31 cellular contexts compared by ENCODE assay signal in genomic region chr2:45257820-45258219, GRCh38.
DNase-seq lines count a peak whose midpoint lies in the region; TF ChIP-seq lines count a peak whose summit lies in the region.
"Had no signal": no experiment of that assay in that cellular context is flagged by ENCODE, and none has a peak within 500 bp of the region (broad histone marks: within the 10 kb centered on the region; RNA-seq: fewer than 3 reads in every experiment).

No MANE protein-coding gene starts in this region.

- H3K4me3 Mint-ChIP-seq in glutamatergic neuron (ENCODE audit: unreplicated experiment) (peak overlapping the region; percentile 46), osteocyte (ENCODE audit: unreplicated experiment) (no peak overlapping the region)
- H3K4me3 Mint-ChIP-seq: activated CD4-positive, alpha-beta memory T cell treated with anti-CD3 and anti-CD28 coated beads for 36 hours; activated naive CD8-positive, alpha-beta T cell treated with anti-CD3 and anti-CD28 coated beads, Interleukin-2, amount 50 U/mL, for 24 hours; activated T-cell treated with anti-CD3 and anti-CD28 coated beads, Interleukin-2, amount 50 U/mL, for 72 hours; endodermal cell; T-helper 1 cell treated with Interleukin-12 subunit alpha and Interleukin-12 subunit beta and Interleukin-4 antibody, amounts not matched to agents 30 μg/mL and 1 μg/mL, for 36 hours had no signal

- H3K27me3 Mint-ChIP-seq in glutamatergic neuron (ENCODE audit: unreplicated experiment) (peaks cover 3% of the 10 kb centered on the region), osteocyte (ENCODE audit: unreplicated experiment) (no peaks in the 10 kb centered on the region)

- no peak overlapping the region for H3K4me3 ChIP-seq in NT2/D1 (ENCODE audit: insufficient read length, low read depth)
- H3K4me3 ChIP-seq in breast epithelium: no peak overlapping the region
- H3K4me3 ChIP-seq: esophagus squamous epithelium, heart left ventricle, lower lobe of right lung, PC-9, right atrium auricular region had no signal

- TF ChIP-seq POLR2A in breast epithelium (IDR thresholded peaks at IDR 0.05): no peak

- H3K27ac ChIP-seq in C4-2B (peak overlapping the region; percentile 68), breast epithelium (no peak overlapping the region)
- H3K27ac ChIP-seq: esophagus squamous epithelium, foreskin keratinocyte, HL-60, lower lobe of right lung, parathyroid adenoma, PC-9 had no signal

- H3K36me3 ChIP-seq in NT2/D1 (ENCODE audit: insufficient read depth, insufficient read length, low read length): no peaks in the 10 kb centered on the region
- H3K36me3 ChIP-seq in breast epithelium: no peaks in the 10 kb centered on the region
- H3K36me3 ChIP-seq: esophagus squamous epithelium, heart left ventricle, lower lobe of right lung, right atrium auricular region had no signal

- intact Hi-C loops in breast epithelium (cut with DNase I; ENCODE audit: low total_unique reads) (no loop called here), posterior vena cava (cut with DNase I) (no loop called here)

- no peaks in the 10 kb centered on the region for H3K27me3 ChIP-seq in NT2/D1 (ENCODE audit: insufficient read depth, insufficient read length)
- H3K27me3 ChIP-seq in breast epithelium: no peaks in the 10 kb centered on the region
- H3K27me3 ChIP-seq: heart left ventricle, right atrium auricular region had no signal

- H3K4me1 Mint-ChIP-seq in glutamatergic neuron (ENCODE audit: low read depth, unreplicated experiment): peaks cover 48% of the 10 kb centered on the region
- H3K4me1 Mint-ChIP-seq in osteocyte (ENCODE audit: unreplicated experiment): peaks cover 90% of the 10 kb centered on the region

- no peak for DNase-seq in NT2/D1 (ENCODE audit: low read depth, low spot score)
- no peak for DNase-seq in glutamatergic neuron
- no peak for DNase-seq in osteocyte (ENCODE audit: extremely low spot score, unreplicated experiment)
- DNase-seq in NCI-H2227 (lab: John Stamatoyannopoulos, UW; ENCODE audit: unreplicated experiment): no peak
- DNase-seq in breast epithelium (ENCODE audit: low spot score in 2 of 2): no peak
- no peak for DNase-seq in NK-92 (lab: John Stamatoyannopoulos, UW; ENCODE audit: unreplicated experiment)
- DNase-seq in posterior vena cava (ENCODE audit: low spot score): no peak
- DNase-seq: activated CD4-positive, alpha-beta memory T cell treated with anti-CD3 and anti-CD28 coated beads for 36 hours; activated naive CD4-positive, alpha-beta T cell; activated naive CD8-positive, alpha-beta T cell treated with anti-CD3 and anti-CD28 coated beads, Interleukin-2, amount 50 U/mL, for 24 hours; activated T-cell treated with anti-CD3 and anti-CD28 coated beads, Interleukin-2, amount 50 U/mL, for 72 hours; dermis blood vessel endothelial cell; DMS79; esophagus squamous epithelium; foreskin keratinocyte; HCEC 1CT; heart left ventricle; kidney glomerular epithelial cell; lower lobe of right lung; NCI-H1694; NCI-H446; PC-9; stimulated activated CD4-positive, alpha-beta T cell treated with anti-CD3 and anti-CD28 coated beads, Interleukin-12 subunit alpha, Interleukin-12 subunit beta, amount 100 ng/mL, for 4 hours; stimulated activated CD4-positive, alpha-beta T cell treated with anti-CD3 and anti-CD28 coated beads, Interleukin-4, amount 100 ng/mL, for 24 hours; trophoblast cell had no signal

- no peaks in the 10 kb centered on the region for H3K9me3 ChIP-seq in NT2/D1 (ENCODE audit: insufficient read depth, low read length)
- H3K9me3 ChIP-seq in breast epithelium: no peaks in the 10 kb centered on the region
- H3K9me3 ChIP-seq: esophagus squamous epithelium, heart left ventricle, lower lobe of right lung, right atrium auricular region had no signal

- H3K27ac Mint-ChIP-seq in glutamatergic neuron (ENCODE audit: unreplicated experiment): peak overlapping the region; percentile 70
- peak overlapping the region; percentile 92 for H3K27ac Mint-ChIP-seq in osteocyte (ENCODE audit: unreplicated experiment)
- H3K27ac Mint-ChIP-seq: activated CD4-positive, alpha-beta memory T cell treated with anti-CD3 and anti-CD28 coated beads for 36 hours; activated naive CD8-positive, alpha-beta T cell treated with anti-CD3 and anti-CD28 coated beads, Interleukin-2, amount 50 U/mL, for 24 hours; activated T-cell treated with anti-CD3 and anti-CD28 coated beads, Interleukin-2, amount 50 U/mL, for 72 hours; endodermal cell; T-helper 1 cell treated with Interleukin-12 subunit alpha and Interleukin-12 subunit beta and Interleukin-4 antibody, amounts not matched to agents 30 μg/mL and 1 μg/mL, for 36 hours had no signal

- H3K9me3 Mint-ChIP-seq in glutamatergic neuron (ENCODE audit: unreplicated experiment) (peaks cover 7% of the 10 kb centered on the region), osteocyte (ENCODE audit: unreplicated experiment) (no peaks in the 10 kb centered on the region)
- H3K9me3 Mint-ChIP-seq: activated CD4-positive, alpha-beta memory T cell treated with anti-CD3 and anti-CD28 coated beads for 36 hours; activated naive CD8-positive, alpha-beta T cell treated with anti-CD3 and anti-CD28 coated beads, Interleukin-2, amount 50 U/mL, for 24 hours; activated T-cell treated with anti-CD3 and anti-CD28 coated beads, Interleukin-2, amount 50 U/mL, for 72 hours; endodermal cell; T-helper 1 cell treated with Interleukin-12 subunit alpha and Interleukin-12 subunit beta and Interleukin-4 antibody, amounts not matched to agents 30 μg/mL and 1 μg/mL, for 36 hours had no signal

- TF ChIP-seq CTCF in C4-2B (conservative IDR thresholded peaks at IDR 0.05) (no peak), glutamatergic neuron (IDR thresholded peaks at IDR 0.05; ENCODE audit: partially characterized antibody, unreplicated experiment) (no peak), osteocyte (IDR thresholded peaks at IDR 0.05) (no peak), breast epithelium (IDR thresholded peaks at IDR 0.05) (no peak)

- H3K36me3 Mint-ChIP-seq in glutamatergic neuron (ENCODE audit: unreplicated experiment) (no peaks in the 10 kb centered on the region), osteocyte (ENCODE audit: unreplicated experiment) (no peaks in the 10 kb centered on the region)
- H3K36me3 Mint-ChIP-seq: activated CD4-positive, alpha-beta memory T cell treated with anti-CD3 and anti-CD28 coated beads for 36 hours had no signal

- peak overlapping the region; percentile 4 for H3K9ac ChIP-seq in NT2/D1 (ENCODE audit: insufficient read length, low read depth)
- H3K9ac ChIP-seq: parathyroid adenoma had no signal

- peaks cover 8% of the 10 kb centered on the region for H3K4me1 ChIP-seq in NT2/D1 (ENCODE audit: insufficient read depth, insufficient read length)
- no peaks in the 10 kb centered on the region for H3K4me1 ChIP-seq in breast epithelium
- H3K4me1 ChIP-seq: foreskin keratinocyte, parathyroid adenoma had no signal
